Comparison of ENCODE assay signal across 8 cellular contexts in genomic region chr14:65411656-65412188, GRCh38. TPM values are rescaled to one million over a fixed set of nuclear protein-coding genes. Genes with fewer than 3 reads are reported as not detected.
DNase-seq lines count a peak whose midpoint lies in the region; ATAC-seq and TF ChIP-seq lines count a peak whose summit lies in the region.

No MANE protein-coding gene starts in this region.

- CTCF ChIA-PET in BJ (lab: Yijun Ruan, JAX), result interaction anchor here (0.7 to 8.3 kb wide), 24 partner anchors 8 to 546 kb away, joined by 3 to 103 read pairs (median 4); no protein-coding TSS in a partner anchor

- TF ChIP-seq CTCF in BJ (IDR thresholded peaks at IDR 0.05; ENCODE audit: insufficient read depth, low read depth, low read length) (no peak), dorsolateral prefrontal cortex (IDR thresholded peaks at IDR 0.05 in 54 of 56, conservative IDR thresholded peaks at IDR 0.05 in 2 of 56; ENCODE audit: low read depth in 1 of 56, partially characterized antibody in 56 of 56) (peak in 7 of 56 donors; percentile 8 to 24 (median 15)), lower leg skin (IDR thresholded peaks at IDR 0.05) (no peak)

- DNase-seq in BJ (ENCODE audit: low read depth) (peak; percentile 70), NCI-H526 (lab: John Stamatoyannopoulos, UW) (peak; percentile 84 to 96), dorsolateral prefrontal cortex (peak; percentile 92 to 97 (median 95)), lower leg skin (ENCODE audit: low spot score in 2 of 2) (peak; percentile 91 to 98)
- DNase-seq in activated CD4-positive, alpha-beta T cell treated with anti-CD3 and anti-CD28 coated beads, Interleukin-2, amount 50 U/mL, for 48 hours, result peak; percentile 81 to 85
- DNase-seq in stimulated activated CD4-positive, alpha-beta T cell treated with anti-CD3 and anti-CD28 coated beads, Interleukin-4, amount 100 ng/mL, for 4 hours, result peak; percentile 73 to 80

- POLR2A ChIA-PET in BJ (lab: Charles Lee), result interaction anchor here (0.6 to 1.1 kb wide), 6 partner anchors 9 to 280 kb away, joined by 3 to 4 read pairs (median 3); no protein-coding TSS in a partner anchor

- H3K4me3 ChIP-seq in BJ (ENCODE audit: low read depth, low read length) (peak overlapping the region; percentile 90), dorsolateral prefrontal cortex (peak overlapping the region; percentile 66 to 99 (median 91)), lower leg skin (ENCODE audit: low read depth, poor library complexity, severe bottlenecking) (peak overlapping the region; percentile 96)

- peak; percentile 50 for ATAC-seq in HG03439 (IDR thresholded peaks at IDR 0.05; ENCODE audit: unreplicated experiment)

- WGBS in lower leg skin, 2 donors, result 0% methylated on average over 34 to 35 of the region's 42 CpGs

- peak; percentile 71 for TF ChIP-seq POLR2A in GM19193 (IDR thresholded peaks at IDR 0.05; ENCODE audit: extremely low read depth, insufficient read depth, insufficient read length)
- TF ChIP-seq POLR2A in lower leg skin (IDR thresholded peaks at IDR 0.05), result no peak

- H3K36me3 ChIP-seq in BJ (ENCODE audit: control insufficient read depth, insufficient read depth, low read length), result no peaks in the 10 kb centered on the region

- peak overlapping the region; percentile 88 to 100 (median 98) for H3K27ac ChIP-seq in dorsolateral prefrontal cortex

- H3K27me3 ChIP-seq in BJ (ENCODE audit: control insufficient read depth, insufficient read depth, low read length) (no peaks in the 10 kb centered on the region), dorsolateral prefrontal cortex (no peaks in the 10 kb centered on the region)

- intact Hi-C loops in dorsolateral prefrontal cortex (cut with DNase I) (loop anchor here (1.0 to 10.0 kb wide), 13 partner anchors 49 to 663 kb away; partner anchors contain the start of genes FNTB (in 1 of the 2) and MAX (in 1 of the 2)), lower leg skin (cut with DNase I; ENCODE audit: low total_unique reads) (loop anchor here (10.0 kb wide), 1 partner anchor 1953 kb away; the partner anchor contains the start of gene EIF2S1)

RNA-seq across cellular contexts. Expression of gene FUT8, which starts 0.8 kb away (rescaled TPM):
- polyA plus RNA-seq in BJ (2011; rRNA removed), result 14.7 and 23.0 TPM in 2 replicates
- polyA minus RNA-seq in BJ (2011; rRNA and poly(A)+ RNA removed), result 17.8 and 18.0 TPM in 2 replicates
- total RNA-seq in dorsolateral prefrontal cortex (100 to 1,000 TPM in 78 of 120 experiments, 10 to 100 TPM in 42; 73.3 to 174 (median 107) TPM), lower leg skin (10 to 100 TPM; 17.9 to 28.0 (median 25.2) TPM)

Comparison
In these comparisons a context has a peak if more than half of its experiments do, and no peak if none do; other contexts are left out.
1. Peak in every context shown above with its lines: DNase-seq, ATAC-seq, H3K4me3 ChIP-seq and H3K27ac ChIP-seq.